Comparison of ENCODE assay signal across 8 cellular contexts in the genomic region with DNA sequence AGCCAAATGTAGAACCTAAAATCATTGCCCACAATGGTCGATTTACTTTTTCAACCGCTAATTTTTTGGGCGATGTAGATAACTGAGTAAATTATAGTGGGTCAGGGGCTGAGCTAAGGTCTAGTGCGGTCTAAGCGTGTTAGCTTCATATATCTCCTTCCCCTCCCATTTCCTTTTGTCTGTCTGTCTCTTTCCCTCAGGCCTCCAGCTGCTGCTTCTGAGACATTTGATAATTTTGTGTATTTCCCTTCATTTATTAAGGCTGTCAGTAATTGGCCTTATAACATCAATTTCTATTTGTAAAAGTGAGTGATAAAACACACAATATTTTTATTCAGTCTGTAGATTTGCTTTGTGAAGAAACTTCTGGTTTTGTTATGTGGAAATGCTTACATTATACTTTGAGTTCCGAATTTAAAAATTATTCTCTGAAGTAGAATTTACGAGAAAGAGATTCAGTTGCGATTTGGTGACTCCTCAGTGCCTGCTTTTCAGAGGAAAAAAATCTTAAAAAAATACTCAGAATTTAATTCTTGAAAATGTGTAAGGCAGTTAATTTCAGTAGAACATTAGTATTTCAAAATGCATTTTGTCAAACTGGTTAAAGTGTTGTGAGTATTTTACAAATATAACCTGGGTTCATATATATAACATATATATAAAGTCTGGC. TPM values are rescaled to one million over a fixed set of nuclear protein-coding genes. Genes with fewer than 3 reads are reported as not detected.
DNase-seq lines count a peak whose midpoint lies in the region; ATAC-seq, FAIRE-seq and TF ChIP-seq lines count a peak whose summit lies in the region.

No MANE protein-coding gene starts in this region.

- peaks cover 4% of the 10 kb centered on the region for H3K4me1 Mint-ChIP-seq in activated CD4-positive, alpha-beta T cell treated with anti-CD3 and anti-CD28 coated beads, Interleukin-2, amount 10 ng/mL, durations not matched to agents 24 days and 14 days

- H3K36me3 ChIP-seq in iPS DF 6.9 (ENCODE audit: control insufficient read depth, insufficient read depth, low read length) (no peaks in the 10 kb centered on the region), testis (ENCODE audit: low read depth, missing control alignments) (no peaks in the 10 kb centered on the region)

- no peak for TF ChIP-seq POLR2A in testis (IDR thresholded peaks at IDR 0.05)

- ATAC-seq in HG03460 (IDR thresholded peaks at IDR 0.05; ENCODE audit: unreplicated experiment): no peak

- no peaks in the 10 kb centered on the region for H3K9me3 Mint-ChIP-seq in activated CD4-positive, alpha-beta T cell treated with anti-CD3 and anti-CD28 coated beads, Interleukin-2, amount 10 ng/mL, durations not matched to agents 24 days and 14 days

- DNase-seq in activated CD4-positive, alpha-beta T cell treated with anti-CD3 and anti-CD28 coated beads, Interleukin-2, amount 10 ng/mL, durations not matched to agents 24 days and 14 days: no peak
- DNase-seq in activated CD4-positive, alpha-beta T cell treated with anti-CD3 and anti-CD28 coated beads, Interleukin-2, amount 50 U/mL, for 4 hours: no peak
- DNase-seq in iPS DF 6.9 (ENCODE audit: low read depth, low spot score): no peak
- DNase-seq in testis: no peak
- DNase-seq in NCI-H510A (lab: John Stamatoyannopoulos, UW): no peak
- no peak for DNase-seq in NCI-H2029 treated with DMSO at 0.1 percent for 48 hours (lab: John Stamatoyannopoulos, UW)

- no peak overlapping the region for H3K27ac Mint-ChIP-seq in activated CD4-positive, alpha-beta T cell treated with anti-CD3 and anti-CD28 coated beads, Interleukin-2, amount 10 ng/mL, durations not matched to agents 24 days and 14 days

- WGBS in iPS DF 6.9 (ENCODE audit: insufficient coverage, insufficient read length): no CpG with 5 or more reads among the region's 8 CpGs
- WGBS in testis, 2 donors: 31 to 35% methylated on average over 8 of the region's 8 CpGs

- no peak for TF ChIP-seq CTCF in testis (IDR thresholded peaks at IDR 0.05)

- FAIRE-seq in TTC549 (lab: Jason Lieb, UNC): peak; percentile 28

- peak overlapping the region; percentile 74 for H3K4me3 Mint-ChIP-seq in activated CD4-positive, alpha-beta T cell treated with anti-CD3 and anti-CD28 coated beads, Interleukin-2, amount 10 ng/mL, durations not matched to agents 24 days and 14 days

- no peak overlapping the region for H3K27ac ChIP-seq in iPS DF 6.9 (ENCODE audit: low read length)
- peak overlapping the region; percentile 86 to 89 for H3K27ac ChIP-seq in testis

- intact Hi-C loops in activated CD4-positive, alpha-beta T cell treated with anti-CD3 and anti-CD28 coated beads, Interleukin-2, amount 10 ng/mL, durations not matched to agents 24 days and 14 days (cut with micrococcal nuclease): no loop called here
- intact Hi-C loops in testis (cut with DNase I; ENCODE audit: low total_unique reads): no loop called here

- no peaks in the 10 kb centered on the region for H3K36me3 Mint-ChIP-seq in activated CD4-positive, alpha-beta T cell treated with anti-CD3 and anti-CD28 coated beads, Interleukin-2, amount 10 ng/mL, durations not matched to agents 24 days and 14 days (ENCODE audit: low read depth)

- H3K4me1 ChIP-seq in iPS DF 6.9 (ENCODE audit: control insufficient read depth, insufficient read depth, low read length): no peaks in the 10 kb centered on the region
- peaks cover 6% of the 10 kb centered on the region for H3K4me1 ChIP-seq in testis

- H3K9me3 ChIP-seq in iPS DF 6.9 (ENCODE audit: control insufficient read depth, insufficient read depth, low read length): no peaks in the 10 kb centered on the region
- H3K9me3 ChIP-seq in testis: no peaks in the 10 kb centered on the region

- H3K4me3 ChIP-seq in iPS DF 6.9 (ENCODE audit: low read length) (peak overlapping the region; percentile 91; the same call in 1 of the 2 replicates), testis (peak overlapping the region; percentile 92 to 97)

- H3K27me3 ChIP-seq in iPS DF 6.9 (ENCODE audit: control insufficient read depth, insufficient read depth, low read length): peaks cover 2% of the 10 kb centered on the region; the same call in 1 of the 2 replicates
- H3K27me3 ChIP-seq in testis: no peaks in the 10 kb centered on the region

- peaks cover 58% of the 10 kb centered on the region for H3K27me3 Mint-ChIP-seq in activated CD4-positive, alpha-beta T cell treated with anti-CD3 and anti-CD28 coated beads, Interleukin-2, amount 10 ng/mL, durations not matched to agents 24 days and 14 days

RNA-seq across cellular contexts. Expression of a gene that starts 1.4 kb away (rescaled TPM):
- 0.72 and 0.73 TPM in 2 replicates for total RNA-seq in activated CD4-positive, alpha-beta T cell treated with anti-CD3 and anti-CD28 coated beads, Interleukin-2, amount 10 ng/mL, durations not matched to agents 24 days and 14 days
- total RNA-seq in testis: 1 to 10 TPM; 6.5 to 8.0 TPM
- polyA plus RNA-seq in testis (ENCODE audit: insufficient read depth, low read depth, low replicate concordance): 5.6 TPM
